2 cellular contexts compared by ENCODE assay signal in the genomic region with DNA sequence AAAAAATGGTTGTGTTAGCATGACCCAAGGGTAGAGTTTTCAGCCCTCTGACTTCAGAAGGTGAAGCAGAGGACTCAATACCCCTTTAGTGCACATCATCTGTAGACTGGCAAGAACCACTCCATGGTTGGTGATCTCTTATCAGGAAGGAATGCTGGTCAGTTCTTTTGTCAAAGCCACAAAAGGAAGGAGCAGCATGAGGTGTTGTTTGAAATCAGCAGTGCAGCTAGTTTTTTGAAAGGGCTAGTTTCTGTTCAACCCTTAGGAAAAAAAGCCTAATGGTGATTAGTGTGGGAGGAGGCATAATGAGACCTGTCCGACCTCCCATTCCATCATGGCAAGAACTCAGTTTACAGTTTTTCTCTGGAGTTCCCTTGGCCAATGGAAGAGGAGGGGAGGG.
TF ChIP-seq lines count a peak whose summit lies in the region.

No MANE protein-coding gene starts in this region.

TF ChIP-seq in GM23338, 12 proteins besides CTCF, POLR2A, EP300 and RAD21:
- TF ChIP-seq, protein P1, sequence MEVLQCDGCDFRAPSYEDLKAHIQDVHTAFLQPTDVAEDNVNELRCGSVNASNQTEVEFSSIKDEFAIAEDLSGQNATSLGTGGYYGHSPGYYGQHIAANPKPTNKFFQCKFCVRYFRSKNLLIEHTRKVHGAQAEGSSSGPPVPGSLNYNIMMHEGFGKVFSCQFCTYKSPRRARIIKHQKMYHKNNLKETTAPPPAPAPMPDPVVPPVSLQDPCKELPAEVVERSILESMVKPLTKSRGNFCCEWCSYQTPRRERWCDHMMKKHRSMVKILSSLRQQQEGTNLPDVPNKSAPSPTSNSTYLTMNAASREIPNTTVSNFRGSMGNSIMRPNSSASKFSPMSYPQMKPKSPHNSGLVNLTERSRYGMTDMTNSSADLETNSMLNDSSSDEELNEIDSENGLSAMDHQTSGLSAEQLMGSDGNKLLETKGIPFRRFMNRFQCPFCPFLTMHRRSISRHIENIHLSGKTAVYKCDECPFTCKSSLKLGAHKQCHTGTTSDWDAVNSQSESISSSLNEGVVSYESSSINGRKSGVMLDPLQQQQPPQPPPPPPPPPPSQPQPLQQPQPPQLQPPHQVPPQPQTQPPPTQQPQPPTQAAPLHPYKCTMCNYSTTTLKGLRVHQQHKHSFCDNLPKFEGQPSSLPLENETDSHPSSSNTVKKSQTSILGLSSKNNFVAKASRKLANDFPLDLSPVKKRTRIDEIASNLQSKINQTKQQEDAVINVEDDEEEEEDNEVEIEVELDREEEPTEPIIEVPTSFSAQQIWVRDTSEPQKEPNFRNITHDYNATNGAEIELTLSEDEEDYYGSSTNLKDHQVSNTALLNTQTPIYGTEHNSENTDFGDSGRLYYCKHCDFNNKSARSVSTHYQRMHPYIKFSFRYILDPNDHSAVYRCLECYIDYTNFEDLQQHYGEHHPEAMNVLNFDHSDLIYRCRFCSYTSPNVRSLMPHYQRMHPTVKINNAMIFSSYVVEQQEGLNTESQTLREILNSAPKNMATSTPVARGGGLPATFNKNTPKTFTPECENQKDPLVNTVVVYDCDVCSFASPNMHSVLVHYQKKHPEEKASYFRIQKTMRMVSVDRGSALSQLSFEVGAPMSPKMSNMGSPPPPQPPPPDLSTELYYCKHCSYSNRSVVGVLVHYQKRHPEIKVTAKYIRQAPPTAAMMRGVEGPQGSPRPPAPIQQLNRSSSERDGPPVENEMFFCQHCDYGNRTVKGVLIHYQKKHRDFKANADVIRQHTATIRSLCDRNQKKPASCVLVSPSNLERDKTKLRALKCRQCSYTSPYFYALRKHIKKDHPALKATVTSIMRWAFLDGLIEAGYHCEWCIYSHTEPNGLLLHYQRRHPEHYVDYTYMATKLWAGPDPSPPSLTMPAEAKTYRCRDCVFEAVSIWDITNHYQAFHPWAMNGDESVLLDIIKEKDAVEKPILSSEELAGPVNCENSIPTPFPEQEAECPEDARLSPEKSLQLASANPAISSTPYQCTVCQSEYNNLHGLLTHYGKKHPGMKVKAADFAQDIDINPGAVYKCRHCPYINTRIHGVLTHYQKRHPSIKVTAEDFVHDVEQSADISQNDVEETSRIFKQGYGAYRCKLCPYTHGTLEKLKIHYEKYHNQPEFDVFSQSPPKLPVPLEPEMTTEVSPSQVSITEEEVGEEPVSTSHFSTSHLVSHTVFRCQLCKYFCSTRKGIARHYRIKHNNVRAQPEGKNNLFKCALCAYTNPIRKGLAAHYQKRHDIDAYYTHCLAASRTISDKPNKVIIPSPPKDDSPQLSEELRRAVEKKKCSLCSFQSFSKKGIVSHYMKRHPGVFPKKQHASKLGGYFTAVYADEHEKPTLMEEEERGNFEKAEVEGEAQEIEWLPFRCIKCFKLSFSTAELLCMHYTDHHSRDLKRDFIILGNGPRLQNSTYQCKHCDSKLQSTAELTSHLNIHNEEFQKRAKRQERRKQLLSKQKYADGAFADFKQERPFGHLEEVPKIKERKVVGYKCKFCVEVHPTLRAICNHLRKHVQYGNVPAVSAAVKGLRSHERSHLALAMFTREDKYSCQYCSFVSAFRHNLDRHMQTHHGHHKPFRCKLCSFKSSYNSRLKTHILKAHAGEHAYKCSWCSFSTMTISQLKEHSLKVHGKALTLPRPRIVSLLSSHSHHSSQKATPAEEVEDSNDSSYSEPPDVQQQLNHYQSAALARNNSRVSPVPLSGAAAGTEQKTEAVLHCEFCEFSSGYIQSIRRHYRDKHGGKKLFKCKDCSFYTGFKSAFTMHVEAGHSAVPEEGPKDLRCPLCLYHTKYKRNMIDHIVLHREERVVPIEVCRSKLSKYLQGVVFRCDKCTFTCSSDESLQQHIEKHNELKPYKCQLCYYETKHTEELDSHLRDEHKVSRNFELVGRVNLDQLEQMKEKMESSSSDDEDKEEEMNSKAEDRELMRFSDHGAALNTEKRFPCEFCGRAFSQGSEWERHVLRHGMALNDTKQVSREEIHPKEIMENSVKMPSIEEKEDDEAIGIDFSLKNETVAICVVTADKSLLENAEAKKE (CRISPR knock-in tag; IDR thresholded peaks at IDR 0.05), result peak; percentile 58; the same call in 1 of the 2 replicates
- no peak for TF ChIP-seq ETS1 (IDR thresholded peaks at IDR 0.05)
TF ChIP-seq in GM23338: peak in this region for 1.

TF ChIP-seq in WTC11, 78 proteins besides CTCF, POLR2A, EP300 and RAD21 (continued from another document):
- no peak for TF ChIP-seq PRDM15 (CRISPR knock-in tag; IDR thresholded peaks at IDR 0.05)
- TF ChIP-seq ATF1 (CRISPR knock-in tag; IDR thresholded peaks at IDR 0.05), result no peak
